ENCODE assay signal across 9 cellular contexts in the genomic region with DNA sequence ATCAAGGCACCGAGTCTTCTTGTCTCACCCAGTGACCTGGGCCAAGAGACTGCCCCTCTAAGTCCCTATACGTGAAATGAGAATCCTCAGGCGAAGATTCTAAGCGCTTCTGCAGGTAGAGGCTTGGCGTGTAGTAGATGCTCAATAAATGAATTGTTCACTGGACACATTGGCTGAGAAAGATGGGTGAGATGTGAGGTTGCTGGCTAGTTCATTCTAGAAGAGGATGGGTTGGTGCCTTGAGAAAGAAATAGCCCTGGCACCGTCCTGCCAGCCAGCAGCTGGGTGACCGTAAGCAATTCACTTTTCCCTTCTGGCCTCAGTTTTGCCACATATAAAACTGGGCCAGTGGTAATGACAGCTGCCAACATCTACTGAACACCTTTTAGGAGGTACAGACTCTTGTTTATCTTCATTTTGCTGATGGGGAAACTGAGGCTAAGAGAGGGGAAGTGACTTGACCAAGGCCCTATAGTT. TPM values are rescaled to one million over a fixed set of nuclear protein-coding genes. Genes with fewer than 3 reads are reported as not detected.
A peak's percentile ranks its signal among the peaks of the same experiment; 100 is the strongest.
DNase-seq lines count a peak whose midpoint lies in the region; ATAC-seq and TF ChIP-seq lines count a peak whose summit lies in the region.
"Had no signal": no experiment of that assay in that cellular context is flagged by ENCODE, and none has a peak within 500 bp of the region (broad histone marks: within the 10 kb centered on the region; RNA-seq: fewer than 3 reads in every experiment).

No MANE protein-coding gene starts in this region.

- peaks cover 10% of the 10 kb centered on the region for H3K4me1 ChIP-seq in CD8-positive, alpha-beta T cell (ENCODE audit: insufficient read depth, low read length)
- peaks cover 5% of the 10 kb centered on the region for H3K4me1 ChIP-seq in ovary (ENCODE audit: insufficient read depth)

- no peak overlapping the region for H3K27ac ChIP-seq in CD8-positive, alpha-beta T cell (ENCODE audit: low read depth, low read length)
- H3K27ac ChIP-seq in ovary = peak overlapping the region; percentile 89 to 95

- H3K27ac Mint-ChIP-seq in CD8-positive, alpha-beta T cell = peak overlapping the region; percentile 45
- H3K27ac Mint-ChIP-seq in IgD-negative memory B cell = peak overlapping the region in 1 of 3 donors; percentile 84
- peak overlapping the region in 1 of 2 donors; percentile 41 for H3K27ac Mint-ChIP-seq in effector memory CD8-positive, alpha-beta T cell

- no peaks in the 10 kb centered on the region for H3K9me3 Mint-ChIP-seq in CD8-positive, alpha-beta T cell
- H3K9me3 Mint-ChIP-seq in IgD-negative memory B cell = no peaks in the 10 kb centered on the region
- H3K9me3 Mint-ChIP-seq in effector memory CD8-positive, alpha-beta T cell = no peaks in the 10 kb centered on the region

- no peaks in the 10 kb centered on the region for H3K36me3 Mint-ChIP-seq in CD8-positive, alpha-beta T cell
- no peaks in the 10 kb centered on the region for H3K36me3 Mint-ChIP-seq in IgD-negative memory B cell
- H3K36me3 Mint-ChIP-seq in effector memory CD8-positive, alpha-beta T cell (ENCODE audit: insufficient read depth) = no peaks in the 10 kb centered on the region

- DNase-seq in CD8-positive, alpha-beta T cell = no peak
- no peak for DNase-seq in effector memory CD8-positive, alpha-beta T cell
- DNase-seq in ovary = no peak
- DNase-seq in cerebellar nuclear complex (lab: John Stamatoyannopoulos, UW) = no peak
- DNase-seq: NCI-H187 treated with DMSO at 0.1 percent for 48 hours had no signal

- no peaks in the 10 kb centered on the region for H3K36me3 ChIP-seq in CD8-positive, alpha-beta T cell (ENCODE audit: insufficient read depth, low read length)
- H3K36me3 ChIP-seq in ovary = no peaks in the 10 kb centered on the region

- no peak for TF ChIP-seq EP300 in ovary (IDR thresholded peaks at IDR 0.05)

- no peaks in the 10 kb centered on the region for H3K9me3 ChIP-seq in CD8-positive, alpha-beta T cell (ENCODE audit: low read length)
- no peaks in the 10 kb centered on the region for H3K9me3 ChIP-seq in ovary

- CTCF ChIA-PET in CD8-positive, alpha-beta T cell (lab: Charles Lee) = no interaction called here

- intact Hi-C loops in CD8-positive, alpha-beta T cell (cut with DNase I, micrococcal nuclease) = no loop called here
- intact Hi-C loops in ovary (cut with DNase I) = loop anchor here in 1 of 4 donors (10.0 kb wide), 1 partner anchor 53 kb away; no protein-coding TSS in a partner anchor

- no peak for ATAC-seq in CD8-positive, alpha-beta T cell
- no peak for ATAC-seq in effector memory CD8-positive, alpha-beta T cell (replicated peaks)
- no peak for ATAC-seq in HG03196 (IDR thresholded peaks at IDR 0.05; ENCODE audit: unreplicated experiment)
- no peak for ATAC-seq in HG03039 (IDR thresholded peaks at IDR 0.05; ENCODE audit: unreplicated experiment)
- no peak for ATAC-seq in HG02840 (IDR thresholded peaks at IDR 0.05; ENCODE audit: low FRiP score, unreplicated experiment)

- peak overlapping the region; percentile 60 for H3K4me3 Mint-ChIP-seq in CD8-positive, alpha-beta T cell
- H3K4me3 Mint-ChIP-seq in IgD-negative memory B cell = peak overlapping the region; percentile 36 to 78 (median 54)
- H3K4me3 Mint-ChIP-seq in effector memory CD8-positive, alpha-beta T cell = peak overlapping the region; percentile 31 to 58

- no peak overlapping the region for H3K4me3 ChIP-seq in CD8-positive, alpha-beta T cell (ENCODE audit: low read depth, low read length)
- H3K4me3 ChIP-seq in ovary = peak overlapping the region; percentile 81

- no peaks in the 10 kb centered on the region for H3K27me3 Mint-ChIP-seq in CD8-positive, alpha-beta T cell (ENCODE audit: low read depth)
- no peaks in the 10 kb centered on the region for H3K27me3 Mint-ChIP-seq in IgD-negative memory B cell
- H3K27me3 Mint-ChIP-seq in effector memory CD8-positive, alpha-beta T cell = no peaks in the 10 kb centered on the region

- H3K27me3 ChIP-seq in CD8-positive, alpha-beta T cell (ENCODE audit: insufficient read depth, low read length) = no peaks in the 10 kb centered on the region
- H3K27me3 ChIP-seq in ovary = no peaks in the 10 kb centered on the region

- WGBS in ovary, 3 donors = 81 to 91% (median 87%) methylated on average over 7 of the region's 7 CpGs

- POLR2A ChIA-PET in CD8-positive, alpha-beta T cell (lab: Charles Lee) = no interaction called here

- H3K4me1 Mint-ChIP-seq in CD8-positive, alpha-beta T cell (ENCODE audit: low read depth) = peaks cover 11% of the 10 kb centered on the region
- peaks cover 12 to 17% (median 14%) of the 10 kb centered on the region in 3 donors for H3K4me1 Mint-ChIP-seq in IgD-negative memory B cell
- peaks cover 8 to 20% of the 10 kb centered on the region in 2 donors for H3K4me1 Mint-ChIP-seq in effector memory CD8-positive, alpha-beta T cell (ENCODE audit: low read depth in 2 of 2)

- TF ChIP-seq CTCF in CD8-positive, alpha-beta T cell (IDR thresholded peaks at IDR 0.05) = no peak
- TF ChIP-seq CTCF in ovary (IDR thresholded peaks at IDR 0.05) = no peak

- TF ChIP-seq POLR2A in ovary (IDR thresholded peaks at IDR 0.05) = no peak

RNA-seq across cellular contexts. Expression of gene SRC, which starts 1.4 kb away (rescaled TPM):
- 1 to 10 TPM in 1 of 2 experiments, under 1 TPM in 1; 0.84 to 2.3 TPM for total RNA-seq in CD8-positive, alpha-beta T cell
- polyA plus RNA-seq in IgD-negative memory B cell = 2.3 TPM
- total RNA-seq in ovary = 10 to 100 TPM; 23.1 to 72.7 (median 45.5) TPM
- 10 to 100 TPM; 17.0 to 27.0 TPM for polyA plus RNA-seq in ovary

RNA-seq across cellular contexts. Expression of gene MANBAL, which starts 57.9 kb away (rescaled TPM):
- total RNA-seq in CD8-positive, alpha-beta T cell = 1 to 10 TPM; 4.0 to 6.3 TPM
- 27.7 TPM for polyA plus RNA-seq in IgD-negative memory B cell
- total RNA-seq in ovary = 10 to 100 TPM; 27.1 to 66.0 (median 52.1) TPM
- polyA plus RNA-seq in ovary = 10 to 100 TPM; 73.7 to 89.2 TPM

Comparison
In these comparisons a context has a peak if more than half of its experiments do, and no peak if none do; other contexts are left out.
1. RNA of gene SRC, which starts 1.4 kb away (total RNA-seq): 23.1 to 72.7 TPM in ovary; 0.84 to 2.3 TPM in CD8-positive, alpha-beta T cell; every median in the first group is over 4 times any median in the second.
2. Peak in every context shown above with its lines, with median percentiles within 50 percentile points of each other: H3K4me3 Mint-ChIP-seq.